1 cellular context compared by ENCODE assay signal in the genomic region with DNA sequence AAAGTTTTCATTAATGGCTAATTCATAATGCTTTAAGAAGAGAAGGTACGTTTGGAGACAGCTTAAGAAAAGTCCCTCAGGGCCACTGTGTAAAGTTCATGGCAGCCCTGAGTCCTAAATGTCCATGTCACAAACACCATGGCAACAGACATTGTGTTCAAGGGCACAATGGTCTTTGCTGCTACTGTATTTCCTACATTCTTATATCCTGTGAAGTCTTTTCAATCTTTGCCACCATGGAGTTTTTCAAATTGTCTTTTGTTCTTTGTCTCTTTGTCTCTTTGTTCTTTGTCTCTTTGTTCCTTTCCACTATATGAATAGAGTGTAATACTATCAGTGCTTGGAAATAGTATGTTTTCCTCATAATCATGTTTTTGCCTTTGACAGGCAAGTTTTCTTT.
TF ChIP-seq lines count a peak whose summit lies in the region.

No MANE protein-coding gene starts in this region.

TF ChIP-seq in GM23338, 12 proteins besides CTCF, POLR2A, EP300 and RAD21:
- TF ChIP-seq ETS1 (IDR thresholded peaks at IDR 0.05) (no peak), ZNF114 (CRISPR knock-in tag; IDR thresholded peaks at IDR 0.05) (no peak), STAT1 (IDR thresholded peaks at IDR 0.05; ENCODE audit: unreplicated experiment) (no peak), CREB1 (CRISPR knock-in tag; IDR thresholded peaks at IDR 0.05; ENCODE audit: low read depth) (no peak), EZH2 (IDR thresholded peaks at IDR 0.05; ENCODE audit: low read depth, unreplicated experiment) (no peak), POLR2AphosphoS5 (IDR thresholded peaks at IDR 0.05; ENCODE audit: low read depth) (no peak), ZNF331 (CRISPR knock-in tag; IDR thresholded peaks at IDR 0.05; ENCODE audit: low read depth) (no peak), REST (IDR thresholded peaks at IDR 0.05; ENCODE audit: unreplicated experiment) (no peak), JUNB (IDR thresholded peaks at IDR 0.05; ENCODE audit: unreplicated experiment) (no peak), NANOG (IDR thresholded peaks at IDR 0.05; ENCODE audit: borderline replicate concordance) (no peak), EZH2phosphoT487 (IDR thresholded peaks at IDR 0.05; ENCODE audit: unreplicated experiment) (no peak)
- TF ChIP-seq, protein P1, sequence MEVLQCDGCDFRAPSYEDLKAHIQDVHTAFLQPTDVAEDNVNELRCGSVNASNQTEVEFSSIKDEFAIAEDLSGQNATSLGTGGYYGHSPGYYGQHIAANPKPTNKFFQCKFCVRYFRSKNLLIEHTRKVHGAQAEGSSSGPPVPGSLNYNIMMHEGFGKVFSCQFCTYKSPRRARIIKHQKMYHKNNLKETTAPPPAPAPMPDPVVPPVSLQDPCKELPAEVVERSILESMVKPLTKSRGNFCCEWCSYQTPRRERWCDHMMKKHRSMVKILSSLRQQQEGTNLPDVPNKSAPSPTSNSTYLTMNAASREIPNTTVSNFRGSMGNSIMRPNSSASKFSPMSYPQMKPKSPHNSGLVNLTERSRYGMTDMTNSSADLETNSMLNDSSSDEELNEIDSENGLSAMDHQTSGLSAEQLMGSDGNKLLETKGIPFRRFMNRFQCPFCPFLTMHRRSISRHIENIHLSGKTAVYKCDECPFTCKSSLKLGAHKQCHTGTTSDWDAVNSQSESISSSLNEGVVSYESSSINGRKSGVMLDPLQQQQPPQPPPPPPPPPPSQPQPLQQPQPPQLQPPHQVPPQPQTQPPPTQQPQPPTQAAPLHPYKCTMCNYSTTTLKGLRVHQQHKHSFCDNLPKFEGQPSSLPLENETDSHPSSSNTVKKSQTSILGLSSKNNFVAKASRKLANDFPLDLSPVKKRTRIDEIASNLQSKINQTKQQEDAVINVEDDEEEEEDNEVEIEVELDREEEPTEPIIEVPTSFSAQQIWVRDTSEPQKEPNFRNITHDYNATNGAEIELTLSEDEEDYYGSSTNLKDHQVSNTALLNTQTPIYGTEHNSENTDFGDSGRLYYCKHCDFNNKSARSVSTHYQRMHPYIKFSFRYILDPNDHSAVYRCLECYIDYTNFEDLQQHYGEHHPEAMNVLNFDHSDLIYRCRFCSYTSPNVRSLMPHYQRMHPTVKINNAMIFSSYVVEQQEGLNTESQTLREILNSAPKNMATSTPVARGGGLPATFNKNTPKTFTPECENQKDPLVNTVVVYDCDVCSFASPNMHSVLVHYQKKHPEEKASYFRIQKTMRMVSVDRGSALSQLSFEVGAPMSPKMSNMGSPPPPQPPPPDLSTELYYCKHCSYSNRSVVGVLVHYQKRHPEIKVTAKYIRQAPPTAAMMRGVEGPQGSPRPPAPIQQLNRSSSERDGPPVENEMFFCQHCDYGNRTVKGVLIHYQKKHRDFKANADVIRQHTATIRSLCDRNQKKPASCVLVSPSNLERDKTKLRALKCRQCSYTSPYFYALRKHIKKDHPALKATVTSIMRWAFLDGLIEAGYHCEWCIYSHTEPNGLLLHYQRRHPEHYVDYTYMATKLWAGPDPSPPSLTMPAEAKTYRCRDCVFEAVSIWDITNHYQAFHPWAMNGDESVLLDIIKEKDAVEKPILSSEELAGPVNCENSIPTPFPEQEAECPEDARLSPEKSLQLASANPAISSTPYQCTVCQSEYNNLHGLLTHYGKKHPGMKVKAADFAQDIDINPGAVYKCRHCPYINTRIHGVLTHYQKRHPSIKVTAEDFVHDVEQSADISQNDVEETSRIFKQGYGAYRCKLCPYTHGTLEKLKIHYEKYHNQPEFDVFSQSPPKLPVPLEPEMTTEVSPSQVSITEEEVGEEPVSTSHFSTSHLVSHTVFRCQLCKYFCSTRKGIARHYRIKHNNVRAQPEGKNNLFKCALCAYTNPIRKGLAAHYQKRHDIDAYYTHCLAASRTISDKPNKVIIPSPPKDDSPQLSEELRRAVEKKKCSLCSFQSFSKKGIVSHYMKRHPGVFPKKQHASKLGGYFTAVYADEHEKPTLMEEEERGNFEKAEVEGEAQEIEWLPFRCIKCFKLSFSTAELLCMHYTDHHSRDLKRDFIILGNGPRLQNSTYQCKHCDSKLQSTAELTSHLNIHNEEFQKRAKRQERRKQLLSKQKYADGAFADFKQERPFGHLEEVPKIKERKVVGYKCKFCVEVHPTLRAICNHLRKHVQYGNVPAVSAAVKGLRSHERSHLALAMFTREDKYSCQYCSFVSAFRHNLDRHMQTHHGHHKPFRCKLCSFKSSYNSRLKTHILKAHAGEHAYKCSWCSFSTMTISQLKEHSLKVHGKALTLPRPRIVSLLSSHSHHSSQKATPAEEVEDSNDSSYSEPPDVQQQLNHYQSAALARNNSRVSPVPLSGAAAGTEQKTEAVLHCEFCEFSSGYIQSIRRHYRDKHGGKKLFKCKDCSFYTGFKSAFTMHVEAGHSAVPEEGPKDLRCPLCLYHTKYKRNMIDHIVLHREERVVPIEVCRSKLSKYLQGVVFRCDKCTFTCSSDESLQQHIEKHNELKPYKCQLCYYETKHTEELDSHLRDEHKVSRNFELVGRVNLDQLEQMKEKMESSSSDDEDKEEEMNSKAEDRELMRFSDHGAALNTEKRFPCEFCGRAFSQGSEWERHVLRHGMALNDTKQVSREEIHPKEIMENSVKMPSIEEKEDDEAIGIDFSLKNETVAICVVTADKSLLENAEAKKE (CRISPR knock-in tag; IDR thresholded peaks at IDR 0.05), result no peak
TF ChIP-seq in GM23338: peak in this region for 0.
